Comparison of ENCODE assay signal across 1 cellular context in genomic region chr4:98381306-98381705, GRCh38.
TF ChIP-seq lines count a peak whose summit lies in the region.

No MANE protein-coding gene starts in this region.

TF ChIP-seq in K562, 482 proteins besides CTCF, POLR2A, EP300 and RAD21 (continued from another document):
- no peak for TF ChIP-seq E2F8 (IDR thresholded peaks at IDR 0.05; ENCODE audit: low read depth, partially characterized antibody)
